Comparison of ENCODE assay signal across 8 cellular contexts in genomic region chr5:128082551-128083032, GRCh38. TPM values are rescaled to one million over a fixed set of nuclear protein-coding genes. Genes with fewer than 3 reads are reported as not detected.
DNase-seq lines count a peak whose midpoint lies in the region; ATAC-seq and TF ChIP-seq lines count a peak whose summit lies in the region.

No MANE protein-coding gene starts in this region.

- H3K9me2 ChIP-seq in PC-3 (replicated peaks; ENCODE audit: low read length): no peaks in the 10 kb centered on the region

- no peak for DNase-seq in CD4-positive, CD25-positive, alpha-beta regulatory T cell
- DNase-seq in PC-3 (no peak), epithelial cell of proximal tubule (ENCODE audit: low read depth) (no peak), putamen (ENCODE audit: low spot score) (no peak), NCI-H1105 (lab: John Stamatoyannopoulos, UW) (no peak), NCI-H1105 treated with DMSO at 0.1 percent for 48 hours (lab: John Stamatoyannopoulos, UW) (no peak)

- intact Hi-C loops in PC-3 (cut with micrococcal nuclease): loop anchor here (1.0 to 2.0 kb wide), 10 partner anchors 43 to 325 kb away; no protein-coding TSS in a partner anchor

- peak overlapping the region; percentile 97 for H3K4me3 ChIP-seq in CD4-positive, CD25-positive, alpha-beta regulatory T cell (ENCODE audit: low read depth, low read length)
- H3K4me3 ChIP-seq in PC-3 (ENCODE audit: low read length) (peak overlapping the region; percentile 89), epithelial cell of proximal tubule (ENCODE audit: low read depth, low read length) (peak overlapping the region; percentile 82), neuron (ENCODE audit: low read length) (peak overlapping the region; percentile 88)

- no peaks in the 10 kb centered on the region for H3K36me3 Mint-ChIP-seq in CD4-positive, CD25-positive, alpha-beta regulatory T cell

- H3K4me3 Mint-ChIP-seq in CD4-positive, CD25-positive, alpha-beta regulatory T cell: peak overlapping the region; percentile 90 to 95 (median 92)

- H3K4me1 Mint-ChIP-seq in CD4-positive, CD25-positive, alpha-beta regulatory T cell: peaks cover 48 to 74% (median 59%) of the 10 kb centered on the region in 4 donors

- POLR2A ChIA-PET in PC-3 (lab: Charles Lee; ENCODE audit: unreplicated experiment): interaction anchor here (0.6 to 1.1 kb wide), 2 partner anchors 120 to 148 kb away, joined by 4 to 6 read pairs; no protein-coding TSS in a partner anchor

- H3K9ac ChIP-seq in PC-3 (ENCODE audit: low read length): peak overlapping the region; percentile 90

- no peaks in the 10 kb centered on the region for H3K9me3 ChIP-seq in CD4-positive, CD25-positive, alpha-beta regulatory T cell (ENCODE audit: control insufficient read depth in 2 of 2, low read length in 2 of 2)
- H3K9me3 ChIP-seq in PC-3 (ENCODE audit: low read length) (no peaks in the 10 kb centered on the region), neuron (ENCODE audit: low read length) (no peaks in the 10 kb centered on the region)

- peak; percentile 41 to 45 for ATAC-seq in CD4-positive, CD25-positive, alpha-beta regulatory T cell (ENCODE audit: low read depth in 2 of 2)
- ATAC-seq in GM21526 (IDR thresholded peaks at IDR 0.05; ENCODE audit: low FRiP score, unreplicated experiment) (peak; percentile 18), PC-3 (peak; percentile 11)

- peaks cover 0 to under 1% (median 0%) of the 10 kb centered on the region in 7 donors for H3K9me3 Mint-ChIP-seq in CD4-positive, CD25-positive, alpha-beta regulatory T cell

- H3K27me3 Mint-ChIP-seq in CD4-positive, CD25-positive, alpha-beta regulatory T cell: no peaks in the 10 kb centered on the region

- H2AFZ ChIP-seq in PC-3 (ENCODE audit: low read length): peak overlapping the region; percentile 93
- peak overlapping the region; percentile 86 for H2AFZ ChIP-seq in neuron (ENCODE audit: low read depth, low read length)

- no peak for TF ChIP-seq CTCF in PC-3 (conservative IDR thresholded peaks at IDR 0.05; ENCODE audit: low read depth, low read length)
- TF ChIP-seq CTCF in epithelial cell of proximal tubule (conservative IDR thresholded peaks at IDR 0.05; ENCODE audit: low read depth, low read length): no peak

- H3K27ac ChIP-seq in CD4-positive, CD25-positive, alpha-beta regulatory T cell (ENCODE audit: insufficient read depth, low read length, poor library complexity, severe bottlenecking): peak overlapping the region; percentile 93
- peak overlapping the region; percentile 84 for H3K27ac ChIP-seq in PC-3 (ENCODE audit: low read length)

- H3F3A ChIP-seq in PC-3 (ENCODE audit: low read length, unreplicated experiment): no peaks in the 10 kb centered on the region

- H4K20me1 ChIP-seq in PC-3 (ENCODE audit: low read length): peaks cover 33% of the 10 kb centered on the region

- H3K4me1 ChIP-seq in CD4-positive, CD25-positive, alpha-beta regulatory T cell (ENCODE audit: control insufficient read depth, insufficient read depth, low read length, poor library complexity, severe bottlenecking): peaks cover 38% of the 10 kb centered on the region
- H3K4me1 ChIP-seq in PC-3 (ENCODE audit: insufficient read depth, low read length) (peaks cover 42% of the 10 kb centered on the region), neuron (ENCODE audit: insufficient read depth, low read length) (peaks cover 23% of the 10 kb centered on the region)

- H3K27me3 ChIP-seq in CD4-positive, CD25-positive, alpha-beta regulatory T cell (ENCODE audit: control insufficient read depth, insufficient read depth, low read length): no peaks in the 10 kb centered on the region
- H3K27me3 ChIP-seq in PC-3 (ENCODE audit: low read length): no peaks in the 10 kb centered on the region
- no peaks in the 10 kb centered on the region for H3K27me3 ChIP-seq in neuron (ENCODE audit: insufficient read depth, low read length)

- no peaks in the 10 kb centered on the region for H3K36me3 ChIP-seq in CD4-positive, CD25-positive, alpha-beta regulatory T cell (ENCODE audit: control insufficient read depth, insufficient read depth, low read length)
- H3K36me3 ChIP-seq in PC-3 (ENCODE audit: low read depth, low read length) (no peaks in the 10 kb centered on the region), neuron (ENCODE audit: insufficient read depth, low read length) (no peaks in the 10 kb centered on the region)

- peaks cover 68% of the 10 kb centered on the region for H3K79me2 ChIP-seq in PC-3 (ENCODE audit: low read length)

- CTCF ChIA-PET in PC-3 (lab: Charles Lee): interaction anchor here (2.0 kb wide), 1 partner anchor 148 kb away, joined by 7 read pairs; no protein-coding TSS in a partner anchor

- peak overlapping the region; percentile 67 to 95 (median 91) for H3K27ac Mint-ChIP-seq in CD4-positive, CD25-positive, alpha-beta regulatory T cell

- H3K4me2 ChIP-seq in PC-3 (ENCODE audit: low read length): peak overlapping the region; percentile 100

- TSS peak; percentile 40 for BruUV-seq in PC-3 (replicated peaks; lab: Mats Ljungman, UMichigan)

RNA-seq across cellular contexts. Expression of gene SLC12A2, which starts 1.0 kb away (rescaled TPM):
- total RNA-seq in CD4-positive, CD25-positive, alpha-beta regulatory T cell: 16.8 TPM
- polyA plus RNA-seq in CD4-positive, CD25-positive, alpha-beta regulatory T cell: 1 to 10 TPM; 3.3 to 6.0 (median 4.7) TPM
- total RNA-seq in PC-3 (2014; rRNA removed) (33.9 and 42.3 TPM in 2 replicates), epithelial cell of proximal tubule (14.2 and 14.3 TPM in 2 replicates)
